ENCODE assay signal across 26 cellular contexts in genomic region chr3:71902258-71903128, GRCh38.
"Had no signal": no experiment of that assay in that cellular context is flagged by ENCODE, and none has a peak within 500 bp of the region (broad histone marks: within the 10 kb centered on the region; RNA-seq: fewer than 3 reads in every experiment).

No MANE protein-coding gene starts in this region.

- H3K4me3 Mint-ChIP-seq: activated CD8-positive, alpha-beta T cell treated with anti-CD3 and anti-CD28 coated beads for 36 hours; activated naive CD8-positive, alpha-beta T cell; central memory CD8-positive, alpha-beta T cell; dendritic cell treated with granulocyte-macrophage colony-stimulating factor and Interleukin-4, amounts not matched to agents 40 ng/mL and 50 ng/mL, for 4 days; mesothelial cell of epicardium; naive B cell; neural crest cell; T-helper 17 cell had no signal

- H3K27ac ChIP-seq: epithelial cell of prostate, esophagus squamous epithelium, pancreas, prostate gland, suprapubic skin, tibial artery had no signal

- H3K4me3 ChIP-seq: esophagus squamous epithelium, pancreas, prostate gland, suprapubic skin, tibial artery had no signal

- H3K27me3 ChIP-seq: pancreas had no signal

- ATAC-seq: activated CD8-positive, alpha-beta T cell treated with anti-CD3 and anti-CD28 coated beads for 36 hours; T-helper 17 cell had no signal

- H3K4me1 ChIP-seq: pancreas, prostate gland, suprapubic skin, tibial artery had no signal

- H3K36me3 ChIP-seq: esophagus squamous epithelium, pancreas, prostate gland, suprapubic skin, tibial artery had no signal

- H3K9me3 ChIP-seq: esophagus squamous epithelium, pancreas, prostate gland, suprapubic skin, tibial artery had no signal

- DNase-seq: activated CD4-positive, alpha-beta T cell treated with anti-CD3 and anti-CD28 coated beads, Interleukin-2, amount 50 U/mL, for 1 hour; activated CD8-positive, alpha-beta T cell treated with anti-CD3 and anti-CD28 coated beads for 36 hours; activated naive CD4-positive, alpha-beta T cell; activated T-cell treated with anti-CD3 and anti-CD28 coated beads, Interleukin-2, amount 50 U/mL, for 48 hours; effector CD4-positive, alpha-beta T cell; esophagus squamous epithelium; foreskin melanocyte; islet precursor cell; left cardiac atrium; naive B cell; nucleus accumbens; pancreas; stimulated activated CD4-positive, alpha-beta T cell treated with anti-CD3 and anti-CD28 coated beads, Interleukin-15, amount 100 ng/mL, for 24 hours; stimulated activated CD4-positive, alpha-beta T cell treated with anti-CD3 and anti-CD28 coated beads, Interleukin-2, amount 100 ng/mL, for 24 hours; T-helper 17 cell; T1000 had no signal

- H3K36me3 Mint-ChIP-seq: activated naive CD8-positive, alpha-beta T cell; mesothelial cell of epicardium had no signal

- H3K4me1 Mint-ChIP-seq: central memory CD8-positive, alpha-beta T cell; mesothelial cell of epicardium; neural crest cell had no signal

- H3K27ac Mint-ChIP-seq: activated CD8-positive, alpha-beta T cell treated with anti-CD3 and anti-CD28 coated beads for 36 hours; activated naive CD8-positive, alpha-beta T cell; activated T-helper 2 cell treated with anti-CD3 and anti-CD28 coated beads, Interferon-gamma antibody, Interleukin-2, Interleukin-4, amounts not matched to agents 10 μg/mL and 5 μg/mL and 100 μg/mL, durations not matched to agents 14 hours and 24 hours and 36 hours; dendritic cell treated with granulocyte-macrophage colony-stimulating factor and Interleukin-4, amounts not matched to agents 40 ng/mL and 50 ng/mL, for 4 days; mesothelial cell of epicardium; naive B cell; T-helper 17 cell had no signal

- H3K9me3 Mint-ChIP-seq: activated CD8-positive, alpha-beta T cell treated with anti-CD3 and anti-CD28 coated beads for 36 hours; activated T-helper 2 cell treated with anti-CD3 and anti-CD28 coated beads, Interferon-gamma antibody, Interleukin-2, Interleukin-4, amounts not matched to agents 10 μg/mL and 5 μg/mL and 100 μg/mL, durations not matched to agents 14 hours and 24 hours and 36 hours; central memory CD8-positive, alpha-beta T cell; dendritic cell treated with granulocyte-macrophage colony-stimulating factor and Interleukin-4, amounts not matched to agents 40 ng/mL and 50 ng/mL, for 4 days; mesothelial cell of epicardium had no signal
